In genomic region chr14:20866194-20866593, GRCh38 we compare ENCODE assay signal across 8 cellular contexts. TPM values are rescaled to one million over a fixed set of nuclear protein-coding genes. Genes with fewer than 3 reads are reported as not detected.
"Had no signal": no experiment of that assay in that cellular context is flagged by ENCODE, and none has a peak within 500 bp of the region (broad histone marks: within the 10 kb centered on the region; RNA-seq: fewer than 3 reads in every experiment).

No MANE protein-coding gene starts in this region.

- H3K9ac ChIP-seq: KMS-11 had no signal

- FAIRE-seq: HTR-8/SVneo had no signal

- DNase-seq: IMR-90, KG1 had no signal

- H3K4me2 ChIP-seq: KMS-11 had no signal

- H3K27ac ChIP-seq: HL-60, KMS-11 had no signal

RNA-seq across cellular contexts. Expression of gene RNASE3, which starts 25.0 kb away (rescaled TPM):
- total RNA-seq: HT-29, HT1080, IMR-90 had no signal
- polyA plus RNA-seq: IgD-negative memory B cell, IMR-90 had no signal
